In the genomic region with DNA sequence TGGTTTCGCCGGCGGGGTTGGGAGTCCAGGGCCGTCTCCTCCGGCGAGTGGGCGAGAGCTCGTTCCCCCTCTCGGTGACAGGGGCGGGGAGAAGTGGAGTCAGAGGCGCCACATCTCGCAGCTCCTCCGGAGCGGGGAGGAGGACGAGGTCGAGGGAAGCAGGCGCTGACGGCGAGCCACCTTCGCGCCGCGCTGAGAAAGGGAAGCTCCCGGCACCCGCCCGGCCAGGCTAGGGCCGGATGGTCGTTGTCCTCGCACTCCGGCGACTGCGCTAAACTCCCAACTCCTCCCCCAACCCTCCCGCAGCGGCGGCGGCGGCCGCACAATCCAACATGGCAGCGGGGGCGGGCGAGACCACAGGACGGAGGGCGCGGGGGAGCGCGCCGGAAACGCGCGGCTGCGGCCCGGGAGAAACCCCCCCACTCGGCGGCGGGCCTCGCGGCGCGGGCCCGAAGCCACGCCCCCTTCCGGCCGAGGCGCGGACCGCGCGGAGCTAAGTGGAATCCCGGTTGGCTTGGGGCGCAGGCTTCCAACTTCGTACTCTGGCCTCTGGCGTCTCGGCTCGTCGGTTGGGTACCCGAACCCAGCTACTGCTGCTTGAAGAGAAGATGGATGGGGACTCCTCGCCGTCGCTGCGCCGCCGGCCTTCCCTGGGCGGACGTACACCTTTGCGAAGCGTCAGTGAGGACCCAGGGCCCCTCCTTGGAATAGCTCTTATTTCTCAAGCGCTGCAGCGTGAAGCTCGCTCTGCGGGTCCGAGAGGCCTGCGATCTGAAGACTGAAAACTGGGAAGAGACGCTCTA, we compare ENCODE assay signal across 8 cellular contexts. TPM values are rescaled to one million over a fixed set of nuclear protein-coding genes. Genes with fewer than 3 reads are reported as not detected.
A peak's percentile ranks its signal among the peaks of the same experiment; 100 is the strongest.
DNase-seq lines count a peak whose midpoint lies in the region; ATAC-seq and TF ChIP-seq lines count a peak whose summit lies in the region.

TSS of gene WASL (minus strand) at position 270 of the 803 bp plus-strand sequence. CDS start at position 1, 269 bp downstream.

- DNase-seq in DMS 273 (lab: John Stamatoyannopoulos, UW; ENCODE audit: unreplicated experiment) (peak; percentile 99), epithelial cell of proximal tubule (ENCODE audit: low read depth) (peak; percentile 42), mucosa of gallbladder (ENCODE audit: low spot score) (peak; percentile 92)
- peak; percentile 91 for DNase-seq in activated T-cell treated with anti-CD3 and anti-CD28 coated beads, Interleukin-2, amount 50 U/mL, for 1 hour
- DNase-seq in stimulated activated CD8-positive, alpha-beta memory T cell treated with anti-CD3 and anti-CD28 coated beads, Interleukin-4, amount 100 ng/mL, for 24 hours (ENCODE audit: low read depth), result peak; percentile 81

- H3K4me3 ChIP-seq in HUES64 (ENCODE audit: low read length), result peak within 1 kb of the TSS; percentile 91
- H3K4me3 ChIP-seq in OCI-LY3 (ENCODE audit: low read length), result peak within 1 kb of the TSS; percentile 97
- peak within 1 kb of the TSS; percentile 78 for H3K4me3 ChIP-seq in epithelial cell of proximal tubule (ENCODE audit: low read depth, low read length)

- H3K9me3 ChIP-seq in HUES64 (ENCODE audit: insufficient read depth, low read depth, low read length), result no peaks in the 10 kb centered on the region
- H3K9me3 ChIP-seq in OCI-LY3 (ENCODE audit: insufficient read depth, low read length), result no peaks in the 10 kb centered on the region

- peak; percentile 75 for ATAC-seq in GM21515 (IDR thresholded peaks at IDR 0.05; ENCODE audit: unreplicated experiment)

- H3K4me1 ChIP-seq in HUES64 (ENCODE audit: insufficient read depth, low read length), result peaks cover 64% of the 10 kb centered on the region
- peaks cover 26% of the 10 kb centered on the region for H3K4me1 ChIP-seq in OCI-LY3 (ENCODE audit: low read length)

- no peaks in the 10 kb centered on the region for H3K27me3 ChIP-seq in HUES64 (ENCODE audit: insufficient read depth, low read length)
- H3K27me3 ChIP-seq in OCI-LY3 (ENCODE audit: low read depth, low read length), result no peaks in the 10 kb centered on the region

- under 1% methylated on average over 93 of the region's 93 CpGs for WGBS in HUES64

- peaks cover 36% of the 10 kb centered on the region for H4K20me1 ChIP-seq in OCI-LY3 (ENCODE audit: insufficient read depth, low read length)

- H3K36me3 ChIP-seq in HUES64 (ENCODE audit: insufficient read depth, low read length) (no peaks in the 10 kb centered on the region), OCI-LY3 (replicated peaks; ENCODE audit: low read depth, low read length) (no peaks in the 10 kb centered on the region)

- H3K79me2 ChIP-seq in OCI-LY3 (ENCODE audit: low read length), result peaks cover 54% of the 10 kb centered on the region

- H3K4me2 ChIP-seq in OCI-LY3 (ENCODE audit: low read length), result peak within 1 kb of the TSS; percentile 87

- peak within 1 kb of the TSS; percentile 98 for H3K27ac ChIP-seq in HUES64 (ENCODE audit: low read depth, low read length)
- H3K27ac ChIP-seq in OCI-LY3 (ENCODE audit: low read length), result peak within 1 kb of the TSS; percentile 75

- TF ChIP-seq CTCF in OCI-LY3 (IDR thresholded peaks at IDR 0.05; ENCODE audit: low read depth, low read length) (no peak), epithelial cell of proximal tubule (conservative IDR thresholded peaks at IDR 0.05; ENCODE audit: low read depth, low read length) (no peak)

- H2AFZ ChIP-seq in OCI-LY3 (ENCODE audit: low read depth, low read length), result peak within 1 kb of the TSS; percentile 85

- H3K9ac ChIP-seq in HUES64 (ENCODE audit: low read depth, low read length), result peak within 1 kb of the TSS; percentile 94
- H3K9ac ChIP-seq in OCI-LY3 (ENCODE audit: low read length), result peak within 1 kb of the TSS; percentile 92

RNA-seq across cellular contexts. Expression of gene WASL, which starts in this region (rescaled TPM):
- polyA plus RNA-seq in HUES64 (2013, experiment 1 of 2), result 27.2 TPM
- 27.8 TPM for polyA plus RNA-seq in HUES64 (2013, experiment 2 of 2)
- total RNA-seq in epithelial cell of proximal tubule, result 15.6 and 20.4 TPM in 2 replicates
- 57.0 TPM for total RNA-seq in mucosa of gallbladder

Comparison
In these comparisons a context has a peak if more than half of its experiments do, and no peak if none do; other contexts are left out.
1. Peak in every context shown above with its lines: DNase-seq, ATAC-seq, H3K4me3 ChIP-seq and H3K27ac ChIP-seq.
2. DNase-seq: peak in every context shown above with its lines; median percentile 99 in DMS 273; 92 in mucosa of gallbladder; 91 in activated T-cell treated with anti-CD3 and anti-CD28 coated beads, Interleukin-2, amount 50 U/mL, for 1 hour; 81 in stimulated activated CD8-positive, alpha-beta memory T cell treated with anti-CD3 and anti-CD28 coated beads, Interleukin-4, amount 100 ng/mL, for 24 hours; 42 in epithelial cell of proximal tubule.